11 cellular contexts compared by ENCODE assay signal in genomic region chr5:172854451-172854871, GRCh38. TPM values are rescaled to one million over a fixed set of nuclear protein-coding genes. Genes with fewer than 3 reads are reported as not detected.
DNase-seq lines count a peak whose midpoint lies in the region; ATAC-seq and TF ChIP-seq lines count a peak whose summit lies in the region.
"Had no signal": no experiment of that assay in that cellular context is flagged by ENCODE, and none has a peak within 500 bp of the region (broad histone marks: within the 10 kb centered on the region; RNA-seq: fewer than 3 reads in every experiment).

No MANE protein-coding gene starts in this region.

- H3K4me3 ChIP-seq in BLaER1 treated with 17β-estradiol and CSF1 and Interleukin-3, amounts not matched to agents 10 nM and 100 nM = no peak overlapping the region
- H3K4me3 ChIP-seq in heart right ventricle = no peak overlapping the region

- peak overlapping the region; percentile 4 for H3K27ac Mint-ChIP-seq in activated T-helper 1 cell treated with anti-CD3 and anti-CD28 coated beads, Interleukin-12 subunit alpha, Interleukin-12 subunit beta, Interleukin-2, Interleukin-4 antibody, amounts not matched to agents 30 ng/mL and 10 ng/mL and 1 ng/mL, durations not matched to agents 14 hours and 24 hours and 36 hours

- no peaks in the 10 kb centered on the region for H3K27me3 Mint-ChIP-seq in activated T-helper 1 cell treated with anti-CD3 and anti-CD28 coated beads, Interleukin-12 subunit alpha, Interleukin-12 subunit beta, Interleukin-2, Interleukin-4 antibody, amounts not matched to agents 30 ng/mL and 10 ng/mL and 1 ng/mL, durations not matched to agents 14 hours and 24 hours and 36 hours (ENCODE audit: insufficient read depth)

- peak overlapping the region; percentile 44 to 100 (median 92); a peak in 21 of 22 replicates for H3K4me2 ChIP-seq in BLaER1 treated with 17β-estradiol and CSF1 and Interleukin-3, amounts not matched to agents 10 nM and 100 nM

- peaks cover 4% of the 10 kb centered on the region for H3K36me3 Mint-ChIP-seq in activated T-helper 1 cell treated with anti-CD3 and anti-CD28 coated beads, Interleukin-12 subunit alpha, Interleukin-12 subunit beta, Interleukin-2, Interleukin-4 antibody, amounts not matched to agents 30 ng/mL and 10 ng/mL and 1 ng/mL, durations not matched to agents 14 hours and 24 hours and 36 hours (ENCODE audit: low read depth)

- no peak overlapping the region for H3K4me3 Mint-ChIP-seq in activated T-helper 1 cell treated with anti-CD3 and anti-CD28 coated beads, Interleukin-12 subunit alpha, Interleukin-12 subunit beta, Interleukin-2, Interleukin-4 antibody, amounts not matched to agents 30 ng/mL and 10 ng/mL and 1 ng/mL, durations not matched to agents 14 hours and 24 hours and 36 hours

- H3K4me1 Mint-ChIP-seq in activated T-helper 1 cell treated with anti-CD3 and anti-CD28 coated beads, Interleukin-12 subunit alpha, Interleukin-12 subunit beta, Interleukin-2, Interleukin-4 antibody, amounts not matched to agents 30 ng/mL and 10 ng/mL and 1 ng/mL, durations not matched to agents 14 hours and 24 hours and 36 hours (ENCODE audit: low read depth) = peaks cover 29% of the 10 kb centered on the region

- intact Hi-C loops in activated T-helper 1 cell treated with anti-CD3 and anti-CD28 coated beads, Interleukin-12 subunit alpha, Interleukin-12 subunit beta, Interleukin-2, Interleukin-4 antibody, amounts not matched to agents 30 ng/mL and 10 ng/mL and 1 ng/mL, durations not matched to agents 14 hours and 24 hours and 36 hours (cut with micrococcal nuclease) = no loop called here
- intact Hi-C loops in heart right ventricle (cut with DNase I) = loop anchor here in 1 of 10 donors (10.0 kb wide), 2 partner anchors 50 to 60 kb away; no protein-coding TSS in a partner anchor

- H4K20me1 ChIP-seq in BLaER1 treated with 17β-estradiol and CSF1 and Interleukin-3, amounts not matched to agents 10 nM and 100 nM = peaks cover 7 to 54% (median 15%) of the 10 kb centered on the region in 11 experiments; a peak in 15 of 22 replicates

- H3K27me3 ChIP-seq in BLaER1 treated with 17β-estradiol and CSF1 and Interleukin-3, amounts not matched to agents 10 nM and 100 nM = no peaks in the 10 kb centered on the region
- no peaks in the 10 kb centered on the region for H3K27me3 ChIP-seq in heart right ventricle

- peak in 1 of 8 donors; percentile 13 for ATAC-seq in heart right ventricle
- no peak for ATAC-seq in HG02678 (IDR thresholded peaks at IDR 0.05; ENCODE audit: unreplicated experiment)
- no peak for ATAC-seq in HG03469 (IDR thresholded peaks at IDR 0.05; ENCODE audit: unreplicated experiment)
- no peak for ATAC-seq in HG03520 (IDR thresholded peaks at IDR 0.05; ENCODE audit: unreplicated experiment)

- H3K36me3 ChIP-seq in BLaER1 treated with 17β-estradiol and CSF1 and Interleukin-3, amounts not matched to agents 10 nM and 100 nM = peaks cover 5 to 67% (median 33%) of the 10 kb centered on the region in 11 experiments; a peak in 18 of 22 replicates
- no peaks in the 10 kb centered on the region for H3K36me3 ChIP-seq in heart right ventricle

- peaks cover 56 to 97% (median 94%) of the 10 kb centered on the region in 10 experiments for H3K4me1 ChIP-seq in BLaER1 treated with 17β-estradiol and CSF1 and Interleukin-3, amounts not matched to agents 10 nM and 100 nM
- peaks cover 36 to 86% (median 67%) of the 10 kb centered on the region in 9 donors for H3K4me1 ChIP-seq in heart right ventricle

- H3K9me3 ChIP-seq in BLaER1 treated with 17β-estradiol and CSF1 and Interleukin-3, amounts not matched to agents 10 nM and 100 nM (replicated peaks in 1 of 11) = no peaks in the 10 kb centered on the region
- H3K9me3 ChIP-seq in heart right ventricle = no peaks in the 10 kb centered on the region

- TF ChIP-seq CTCF in heart right ventricle (IDR thresholded peaks at IDR 0.05) = no peak

- no peaks in the 10 kb centered on the region for H3K9me3 Mint-ChIP-seq in activated T-helper 1 cell treated with anti-CD3 and anti-CD28 coated beads, Interleukin-12 subunit alpha, Interleukin-12 subunit beta, Interleukin-2, Interleukin-4 antibody, amounts not matched to agents 30 ng/mL and 10 ng/mL and 1 ng/mL, durations not matched to agents 14 hours and 24 hours and 36 hours

- 69 to 78% methylated on average over 12 of the region's 12 CpGs for WGBS in heart right ventricle, 2 donors

- DNase-seq in activated T-helper 1 cell treated with anti-CD3 and anti-CD28 coated beads, Interleukin-12 subunit alpha, Interleukin-12 subunit beta, Interleukin-2, Interleukin-4 antibody, amounts not matched to agents 30 ng/mL and 10 ng/mL and 1 ng/mL, durations not matched to agents 14 hours and 24 hours and 36 hours (ENCODE audit: low spot score) = no peak
- DNase-seq in heart right ventricle = no peak
- peak; percentile 95 for DNase-seq in renal cortical epithelial cell (ENCODE audit: low read depth)
- no peak for DNase-seq in MV-4-11 (lab: John Stamatoyannopoulos, UW)
- DNase-seq: EL, kidney glomerular epithelial cell, NCI-H2029 treated with DMSO at 0.1 percent for 48 hours had no signal

- peak overlapping the region in 4 of 11 experiments; percentile 8 to 76 (median 34); a peak in 3 of 22 replicates for H3K9ac ChIP-seq in BLaER1 treated with 17β-estradiol and CSF1 and Interleukin-3, amounts not matched to agents 10 nM and 100 nM

- H3K27ac ChIP-seq in BLaER1 treated with 17β-estradiol and CSF1 and Interleukin-3, amounts not matched to agents 10 nM and 100 nM = peak overlapping the region in 8 of 11 experiments; percentile 67 to 91 (median 80); a peak in 16 of 22 replicates
- peak overlapping the region in 8 of 10 donors; percentile 69 to 97 (median 81) for H3K27ac ChIP-seq in heart right ventricle

RNA-seq across cellular contexts. Expression of gene ERGIC1, which starts 20.4 kb away (rescaled TPM):
- total RNA-seq in activated T-helper 1 cell treated with anti-CD3 and anti-CD28 coated beads, Interleukin-12 subunit alpha, Interleukin-12 subunit beta, Interleukin-2, Interleukin-4 antibody, amounts not matched to agents 30 ng/mL and 10 ng/mL and 1 ng/mL, durations not matched to agents 14 hours and 24 hours and 36 hours = 47.4 and 47.9 TPM in 2 replicates
- 10 to 100 TPM; 60.3 to 91.9 (median 74.2) TPM for total RNA-seq in heart right ventricle
- 10 to 100 TPM; 48.0 to 64.9 TPM for polyA plus RNA-seq in heart right ventricle
- total RNA-seq in renal cortical epithelial cell = 143 and 240 TPM in 2 replicates
